In genomic region chr17:34409352-34409751, GRCh38 we compare ENCODE assay signal across 2 cellular contexts.
A peak's percentile ranks its signal among the peaks of the same experiment; 100 is the strongest.
TF ChIP-seq lines count a peak whose summit lies in the region.

No MANE protein-coding gene starts in this region.

TF ChIP-seq in K562, 482 proteins besides CTCF, POLR2A, EP300 and RAD21:
- TF ChIP-seq ARID4B (CRISPR knock-in tag; IDR thresholded peaks at IDR 0.05) (no peak), ZFP36 (IDR thresholded peaks at IDR 0.05; ENCODE audit: low read depth, low read length, partially characterized antibody) (peak; percentile 57), XRCC4 (IDR thresholded peaks at IDR 0.05; ENCODE audit: extremely low read depth, insufficient read depth, insufficient read length) (no peak), MBD2 (IDR thresholded peaks at IDR 0.05; ENCODE audit: borderline replicate concordance, low read depth) (no peak), FOXJ2 (tag; IDR thresholded peaks at IDR 0.05) (no peak), PHB (CRISPR knock-in tag; IDR thresholded peaks at IDR 0.05) (no peak), RBM25 (IDR thresholded peaks at IDR 0.05; ENCODE audit: low read depth, low read length, severe bottlenecking) (peak; percentile 53), ELK1 (CRISPR knock-in tag; IDR thresholded peaks at IDR 0.05) (no peak), BHLHE40 (IDR thresholded peaks at IDR 0.05; ENCODE audit: low read length) (no peak), CEBPB (tag; IDR thresholded peaks at IDR 0.05) (no peak), RBM15 (IDR thresholded peaks at IDR 0.05; ENCODE audit: insufficient read depth, low read length) (no peak), RBM17 (IDR thresholded peaks at IDR 0.05; ENCODE audit: borderline replicate concordance, low read depth, low read length) (no peak), ELF2 (CRISPR knock-in tag; IDR thresholded peaks at IDR 0.05) (no peak), BCOR (IDR thresholded peaks at IDR 0.05) (0 out of 2 replicates have a peak, but pooled peaks have one; percentile 31)
TF ChIP-seq in K562: peak in this region for 3.

TF ChIP-seq in H1, 55 proteins besides CTCF, POLR2A, EP300 and RAD21:
- TF ChIP-seq ZNF274 (IDR thresholded peaks at IDR 0.05; ENCODE audit: borderline replicate concordance, extremely low read depth, low read length) (no peak), POU5F1 (IDR thresholded peaks at IDR 0.05; ENCODE audit: low read depth, low read length) (no peak), HDAC2 (IDR thresholded peaks at IDR 0.05; ENCODE audit: borderline replicate concordance in 1 of 2, low read depth in 2 of 2, low read length in 2 of 2) (no peak), SP1 (IDR thresholded peaks at IDR 0.05; ENCODE audit: low read depth, low read length) (no peak), RNF2 (IDR thresholded peaks at IDR 0.05; ENCODE audit: borderline replicate concordance, low read depth, low read length, missing control alignments, poor library complexity, severe bottlenecking) (no peak), KDM1A (IDR thresholded peaks at IDR 0.05; ENCODE audit: borderline replicate concordance, low read length) (0 out of 2 replicates have a peak, but pooled peaks have one; percentile 26), TCF12 (IDR thresholded peaks at IDR 0.05; ENCODE audit: low read depth, low read length) (no peak), TAF1 (IDR thresholded peaks at IDR 0.05; ENCODE audit: low read depth, low read length) (no peak)
